In genomic region chr9:84445737-84446136, GRCh38 we compare ENCODE assay signal across 29 cellular contexts.
"Had no signal": no experiment of that assay in that cellular context is flagged by ENCODE, and none has a peak within 500 bp of the region (broad histone marks: within the 10 kb centered on the region; RNA-seq: fewer than 3 reads in every experiment).

No MANE protein-coding gene starts in this region.

- H3K9me3 ChIP-seq: ovary, psoas muscle, right lobe of liver, sigmoid colon, suprapubic skin, testis, tibial artery, transverse colon, upper lobe of right lung, uterus had no signal

- H3K36me3 Mint-ChIP-seq: naive B cell; naive thymus-derived CD8-positive, alpha-beta T cell; natural killer cell treated with Interleukin-12 subunit alpha and Interleukin-12 subunit beta and Interleukin-15 and Interleukin-18, amount 100 ng/mL, for 72 hours; stimulated activated memory B cell treated with anti-CD40 and anti-IgM and Interleukin-4, amounts not matched to agents 10 μg/mL and 1 μg/mL and 100 μg/mL, for 72 hours; type B pancreatic cell had no signal

- H3K79me2 ChIP-seq: parathyroid adenoma had no signal

- H3K9ac ChIP-seq: parathyroid adenoma had no signal

- H3K36me3 ChIP-seq: ovary, right lobe of liver, sigmoid colon, suprapubic skin, tibial artery, transverse colon, upper lobe of right lung, uterus had no signal

- H3K4me1 ChIP-seq: parathyroid adenoma, psoas muscle, right lobe of liver, sigmoid colon, testis, tibial artery, transverse colon, upper lobe of right lung, uterus had no signal

- H2AFZ ChIP-seq: parathyroid adenoma had no signal

- H3K4me3 ChIP-seq: ovary, psoas muscle, right lobe of liver, sigmoid colon, suprapubic skin, testis, tibial artery, transverse colon, upper lobe of right lung, uterus had no signal

- H3K9me3 Mint-ChIP-seq: naive thymus-derived CD8-positive, alpha-beta T cell; natural killer cell treated with Interleukin-12 subunit alpha and Interleukin-12 subunit beta and Interleukin-15 and Interleukin-18, amount 100 ng/mL, for 72 hours; nephron progenitor cell; neural crest cell; stimulated activated memory B cell treated with anti-CD40 and anti-IgM and Interleukin-4, amounts not matched to agents 10 μg/mL and 1 μg/mL and 100 μg/mL, for 72 hours; stimulated activated naive CD8-positive, alpha-beta T cell treated with anti-CD3 and anti-CD28 coated beads, Interleukin-15, amount 100 ng/mL, for 72 hours; type B pancreatic cell had no signal

- H3K27ac ChIP-seq: ovary, parathyroid adenoma, psoas muscle, right lobe of liver, sigmoid colon, suprapubic skin, testis, tibial artery, transverse colon, upper lobe of right lung, uterus had no signal

- H3K27me3 Mint-ChIP-seq: stimulated activated naive CD8-positive, alpha-beta T cell treated with anti-CD3 and anti-CD28 coated beads, Interleukin-15, amount 100 ng/mL, for 72 hours had no signal

- H3K4me1 Mint-ChIP-seq: naive B cell; nephron progenitor cell; neural crest cell; stimulated activated memory B cell treated with anti-CD40 and anti-IgM and Interleukin-4, amounts not matched to agents 10 μg/mL and 1 μg/mL and 100 μg/mL, for 72 hours; stimulated activated naive CD8-positive, alpha-beta T cell treated with anti-CD3 and anti-CD28 coated beads, Interleukin-15, amount 100 ng/mL, for 72 hours had no signal

- DNase-seq: naive B cell; naive thymus-derived CD8-positive, alpha-beta T cell; nephron progenitor cell; occipital lobe; ovary; psoas muscle; right lobe of liver; sigmoid colon; small intestine; stimulated activated CD4-positive, alpha-beta T cell treated with anti-CD3 and anti-CD28 coated beads, Interleukin-1b, Interleukin-23, amount 100 ng/mL, for 48 hours; stimulated activated CD4-positive, alpha-beta T cell treated with anti-CD3 and anti-CD28 coated beads, Interleukin-4, amount 100 ng/mL, for 1 hour; stimulated activated CD4-positive, alpha-beta T cell treated with anti-CD3 and anti-CD28 coated beads, Interleukin-4, amount 100 ng/mL, for 4 hours; stimulated activated CD8-positive, alpha-beta memory T cell treated with anti-CD3 and anti-CD28 coated beads, Interleukin-4, amount 100 ng/mL, for 48 hours; stimulated activated naive CD4-positive, alpha-beta T cell; stimulated activated naive CD8-positive, alpha-beta T cell treated with anti-CD3 and anti-CD28 coated beads, Interleukin-15, amount 100 ng/mL, for 72 hours; stimulated activated naive CD8-positive, alpha-beta T cell treated with anti-CD3 and anti-CD28 coated beads, Interleukin-15, Interleukin-2, amounts not matched to agents 100 U/mL and 50 U/mL, for 24 hours; substantia nigra; testis; tibial artery; transverse colon; upper lobe of right lung; uterus had no signal

- H3K27me3 ChIP-seq: ovary, right lobe of liver, sigmoid colon, testis, tibial artery, transverse colon, upper lobe of right lung, uterus had no signal

- H3K27ac Mint-ChIP-seq: naive thymus-derived CD8-positive, alpha-beta T cell; natural killer cell treated with Interleukin-12 subunit alpha and Interleukin-12 subunit beta and Interleukin-15 and Interleukin-18, amount 100 ng/mL, for 72 hours; nephron progenitor cell; progenitor cell of endocrine pancreas; stimulated activated memory B cell treated with anti-CD40 and anti-IgM and Interleukin-4, amounts not matched to agents 10 μg/mL and 1 μg/mL and 100 μg/mL, for 72 hours; type B pancreatic cell had no signal

- ATAC-seq: naive thymus-derived CD8-positive, alpha-beta T cell; psoas muscle; right lobe of liver; stimulated activated memory B cell treated with anti-CD40 and anti-IgM and Interleukin-4, amounts not matched to agents 10 μg/mL and 1 μg/mL and 100 μg/mL, for 72 hours; stimulated activated naive CD8-positive, alpha-beta T cell treated with anti-CD3 and anti-CD28 coated beads, Interleukin-15, amount 100 ng/mL, for 72 hours; stimulated activated naive CD8-positive, alpha-beta T cell treated with anti-CD3 and anti-CD28 coated beads, Interleukin-15, Interleukin-2, amounts not matched to agents 100 U/mL and 50 U/mL, for 24 hours; upper lobe of right lung had no signal

- H3K4me3 Mint-ChIP-seq: naive B cell; naive thymus-derived CD8-positive, alpha-beta T cell; natural killer cell treated with Interleukin-12 subunit alpha and Interleukin-12 subunit beta and Interleukin-15 and Interleukin-18, amount 100 ng/mL, for 72 hours; nephron progenitor cell; neural crest cell; stimulated activated memory B cell treated with anti-CD40 and anti-IgM and Interleukin-4, amounts not matched to agents 10 μg/mL and 1 μg/mL and 100 μg/mL, for 72 hours; stimulated activated naive CD8-positive, alpha-beta T cell treated with anti-CD3 and anti-CD28 coated beads, Interleukin-15, amount 100 ng/mL, for 72 hours; type B pancreatic cell had no signal
